Comparison of ENCODE assay signal across 21 cellular contexts in genomic region chr10:65270969-65271368, GRCh38.
"Had no signal": no experiment of that assay in that cellular context is flagged by ENCODE, and none has a peak within 500 bp of the region (broad histone marks: within the 10 kb centered on the region; RNA-seq: fewer than 3 reads in every experiment).

No MANE protein-coding gene starts in this region.

- ATAC-seq: Panc1, Right ventricle myocardium inferior, SK-N-SH treated with all-trans-retinoic acid at 6 μM for 48 hours had no signal

- H3K4me3 Mint-ChIP-seq: IgD-negative memory B cell had no signal

- H3K4me1 ChIP-seq: SJCRH30 had no signal

- H3K27ac ChIP-seq: SJCRH30 had no signal

- H3K4me1 Mint-ChIP-seq: IgD-negative memory B cell had no signal

- H3K36me3 Mint-ChIP-seq: IgD-negative memory B cell had no signal

- H3K27me3 Mint-ChIP-seq: IgD-negative memory B cell had no signal

- DNase-seq: KBM-7, MG63, NCI-H1092, NCI-H1105 treated with DMSO at 0.1 percent for 48 hours, NCI-H1417 treated with DMSO at 0.1 percent for 48 hours, NCI-H146, NCI-H1694 treated with DMSO at 0.1 percent for 48 hours, NCI-H1930, NCI-H2081, NCI-H2107, NCI-H2227 treated with DMSO at 0.1 percent for 48 hours, NCI-H524, NCI-H526 treated with DMSO at 0.1 percent for 48 hours, NCI-H748 treated with DMSO at 0.1 percent for 48 hours, SHP77 treated with DMSO at 0.1 percent for 48 hours, SJCRH30, T-helper 1 cell had no signal

- H3K36me3 ChIP-seq: MG63, SJCRH30 had no signal

- H3K4me3 ChIP-seq: MG63, SJCRH30 had no signal

- H3K9me3 ChIP-seq: MG63, SJCRH30 had no signal

- H3K27me3 ChIP-seq: MG63, SJCRH30 had no signal
